19 cellular contexts compared by ENCODE assay signal in genomic region chr5:16800477-16800876, GRCh38.
A peak's percentile ranks its signal among the peaks of the same experiment; 100 is the strongest.
DNase-seq lines count a peak whose midpoint lies in the region; ATAC-seq and TF ChIP-seq lines count a peak whose summit lies in the region.
"Had no signal": no experiment of that assay in that cellular context is flagged by ENCODE, and none has a peak within 500 bp of the region (broad histone marks: within the 10 kb centered on the region; RNA-seq: fewer than 3 reads in every experiment).

No MANE protein-coding gene starts in this region.

- H3K4me3 Mint-ChIP-seq in GM23338: no peak overlapping the region
- no peak overlapping the region for H3K4me3 Mint-ChIP-seq in nephron progenitor cell
- no peak overlapping the region for H3K4me3 Mint-ChIP-seq in endothelial cell (ENCODE audit: unreplicated experiment)
- H3K4me3 Mint-ChIP-seq: B cell; CD8-positive, alpha-beta T cell; HFFc6; IgD-negative memory B cell had no signal

- H3K27me3 Mint-ChIP-seq in GM23338 (ENCODE audit: insufficient read depth, low read depth, poor library complexity): peaks cover 4% of the 10 kb centered on the region
- no peaks in the 10 kb centered on the region for H3K27me3 Mint-ChIP-seq in nephron progenitor cell (ENCODE audit: low read depth, poor library complexity)
- no peaks in the 10 kb centered on the region for H3K27me3 Mint-ChIP-seq in endothelial cell (ENCODE audit: unreplicated experiment)
- H3K27me3 Mint-ChIP-seq: IgD-negative memory B cell had no signal

- H3K27ac Mint-ChIP-seq in GM23338 (no peak overlapping the region; the same call in 1 of the 2 replicates), nephron progenitor cell (peak overlapping the region; percentile 87), endothelial cell (ENCODE audit: unreplicated experiment) (no peak overlapping the region)
- H3K27ac Mint-ChIP-seq: B cell; CD8-positive, alpha-beta T cell; IgD-negative memory B cell had no signal

- H3F3A ChIP-seq in GM23338 (replicated peaks; ENCODE audit: low read depth): no peaks in the 10 kb centered on the region

- H2AFZ ChIP-seq in GM23338: no peak overlapping the region
- H2AFZ ChIP-seq: GM23248 had no signal

- TF ChIP-seq CTCF in GM23338 (conservative IDR thresholded peaks at IDR 0.05; ENCODE audit: low read depth in 2 of 2): no peak
- no peak for TF ChIP-seq CTCF in nephron progenitor cell (IDR thresholded peaks at IDR 0.05)
- no peak for TF ChIP-seq CTCF in endothelial cell (IDR thresholded peaks at IDR 0.05; ENCODE audit: unreplicated experiment)

- no peaks in the 10 kb centered on the region for H3K9me2 ChIP-seq in GM23338 (ENCODE audit: insufficient read depth)

- 0 out of 2 replicates have a peak overlapping the region, but pooled peaks have one; percentile 55 for H3K27ac ChIP-seq in GM23338 (ENCODE audit: low read depth)
- 0 out of 2 replicates have a peak overlapping the region, but pooled peaks have one; percentile 19 for H3K27ac ChIP-seq in SK-N-MC
- H3K27ac ChIP-seq: A549; BLaER1 treated with 17β-estradiol and CSF1 and Interleukin-3, amounts not matched to agents 10 nM and 100 nM; HL-60 had no signal

- H3K4me1 ChIP-seq in GM23338 (ENCODE audit: insufficient read depth): no peaks in the 10 kb centered on the region; the same call in 1 of the 2 replicates
- H3K4me1 ChIP-seq: BLaER1 treated with 17β-estradiol and CSF1 and Interleukin-3, amounts not matched to agents 10 nM and 100 nM had no signal

- no peak for ATAC-seq in GM23338
- ATAC-seq in GM18498 (IDR thresholded peaks at IDR 0.05; ENCODE audit: unreplicated experiment): no peak
- ATAC-seq: A549; CD8-positive, alpha-beta T cell; HCT116 had no signal

- H3K79me2 ChIP-seq in GM23338 (replicated peaks; ENCODE audit: insufficient read depth): peaks cover 52% of the 10 kb centered on the region

- no peaks in the 10 kb centered on the region for H3K36me3 ChIP-seq in GM23338 (ENCODE audit: insufficient read depth)
- peaks cover 29% of the 10 kb centered on the region for H3K36me3 ChIP-seq in SK-N-MC (ENCODE audit: insufficient read depth, low read length)
- H3K36me3 ChIP-seq: BLaER1 treated with 17β-estradiol and CSF1 and Interleukin-3, amounts not matched to agents 10 nM and 100 nM had no signal

- H4K20me1 ChIP-seq in GM23338 (replicated peaks; ENCODE audit: insufficient read depth): no peaks in the 10 kb centered on the region
- H4K20me1 ChIP-seq: BLaER1 treated with 17β-estradiol and CSF1 and Interleukin-3, amounts not matched to agents 10 nM and 100 nM had no signal

- peaks cover 2% of the 10 kb centered on the region; the same call in 2 of the 3 replicates for H3K4me1 Mint-ChIP-seq in GM23338
- peaks cover 38% of the 10 kb centered on the region for H3K4me1 Mint-ChIP-seq in nephron progenitor cell
- peaks cover 18% of the 10 kb centered on the region for H3K4me1 Mint-ChIP-seq in endothelial cell (ENCODE audit: unreplicated experiment)
- H3K4me1 Mint-ChIP-seq: B cell, IgD-negative memory B cell had no signal

- no peaks in the 10 kb centered on the region for H3K9me3 ChIP-seq in SK-N-MC (ENCODE audit: low read depth, low read length)
- H3K9me3 ChIP-seq: A549 had no signal

- H3K9ac ChIP-seq in SK-N-MC (ENCODE audit: insufficient read length): no peak overlapping the region
- H3K9ac ChIP-seq: BLaER1 treated with 17β-estradiol and CSF1 and Interleukin-3, amounts not matched to agents 10 nM and 100 nM; GM23248 had no signal

- H3K4me2 ChIP-seq in GM23338: no peak overlapping the region
- H3K4me2 ChIP-seq: A549; BLaER1 treated with 17β-estradiol and CSF1 and Interleukin-3, amounts not matched to agents 10 nM and 100 nM had no signal

- H3K4me3 ChIP-seq in GM23338: no peak overlapping the region
- no peak overlapping the region for H3K4me3 ChIP-seq in SK-N-MC
- H3K4me3 ChIP-seq: A549; BLaER1 treated with 17β-estradiol and CSF1 and Interleukin-3, amounts not matched to agents 10 nM and 100 nM; GM23248 had no signal

- H3K9me3 Mint-ChIP-seq in GM23338 (peaks cover 3% of the 10 kb centered on the region; the same call in 1 of the 3 replicates), nephron progenitor cell (peaks cover 24% of the 10 kb centered on the region), endothelial cell (ENCODE audit: unreplicated experiment) (no peaks in the 10 kb centered on the region)
- H3K9me3 Mint-ChIP-seq: CD8-positive, alpha-beta T cell; HFFc6; IgD-negative memory B cell had no signal

- H3K27me3 ChIP-seq in GM23338 (ENCODE audit: insufficient read depth): no peaks in the 10 kb centered on the region
- H3K27me3 ChIP-seq: BLaER1 treated with 17β-estradiol and CSF1 and Interleukin-3, amounts not matched to agents 10 nM and 100 nM had no signal

- H3K36me3 Mint-ChIP-seq in GM23338 (ENCODE audit: low read depth): 0 out of 3 replicates have a peak, but pooled peaks cover 3% of the 10 kb centered on the region
- peaks cover 41% of the 10 kb centered on the region for H3K36me3 Mint-ChIP-seq in nephron progenitor cell (ENCODE audit: low read depth)
- H3K36me3 Mint-ChIP-seq in endothelial cell (ENCODE audit: low read depth, unreplicated experiment): no peaks in the 10 kb centered on the region
- H3K36me3 Mint-ChIP-seq: CD8-positive, alpha-beta T cell; IgD-negative memory B cell had no signal

- DNase-seq in GM23338 (ENCODE audit: low spot score) (no peak), SK-N-MC (ENCODE audit: low read depth, low spot score) (no peak), nephron progenitor cell (no peak), 8988T (no peak), endothelial cell (ENCODE audit: low spot score) (no peak)
- DNase-seq: Calu3; CD8-positive, alpha-beta T cell; DMS79 treated with DMSO at 0.1 percent for 48 hours; GF-D8; GM23248; HFFc6; KBM-7 had no signal

TF ChIP-seq in GM23338, 12 proteins besides CTCF, POLR2A, EP300 and RAD21 (continues in another document):
- TF ChIP-seq CREB1 (CRISPR knock-in tag; IDR thresholded peaks at IDR 0.05; ENCODE audit: low read depth) (no peak), ZNF462 (CRISPR knock-in tag; IDR thresholded peaks at IDR 0.05) (no peak), ZNF114 (CRISPR knock-in tag; IDR thresholded peaks at IDR 0.05) (no peak), EZH2 (IDR thresholded peaks at IDR 0.05; ENCODE audit: low read depth, unreplicated experiment) (no peak), JUNB (IDR thresholded peaks at IDR 0.05; ENCODE audit: unreplicated experiment) (no peak), NANOG (IDR thresholded peaks at IDR 0.05; ENCODE audit: borderline replicate concordance) (no peak), STAT1 (IDR thresholded peaks at IDR 0.05; ENCODE audit: unreplicated experiment) (no peak), POLR2AphosphoS5 (IDR thresholded peaks at IDR 0.05; ENCODE audit: low read depth) (no peak), EZH2phosphoT487 (IDR thresholded peaks at IDR 0.05; ENCODE audit: unreplicated experiment) (no peak)
